In genomic region chr4:94826206-94826605, GRCh38 we compare ENCODE assay signal across 20 cellular contexts.
A peak's percentile ranks its signal among the peaks of the same experiment; 100 is the strongest.
DNase-seq lines count a peak whose midpoint lies in the region; ATAC-seq, FAIRE-seq and TF ChIP-seq lines count a peak whose summit lies in the region.
"Had no signal": no experiment of that assay in that cellular context is flagged by ENCODE, and none has a peak within 500 bp of the region (broad histone marks: within the 10 kb centered on the region; RNA-seq: fewer than 3 reads in every experiment).

No MANE protein-coding gene starts in this region.

- no peak overlapping the region for H3K4me3 ChIP-seq in SK-N-SH (ENCODE audit: low read depth in 2 of 2, low read length in 1 of 2)
- H3K4me3 ChIP-seq in endothelial cell of umbilical vein (replicated peaks in 1 of 3; ENCODE audit: insufficient read depth in 1 of 3, low read depth in 1 of 3, low read length in 3 of 3), result no peak overlapping the region
- H3K4me3 ChIP-seq: prostate gland, thyroid gland had no signal

- dilution Hi-C loops in endothelial cell of umbilical vein (cut with MboI; ENCODE audit: extremely low pct_ligation_motif_present, low sequenced_read_pairs), result no loop called here

- BruUV-seq in endothelial cell of umbilical vein (replicated peaks; lab: Mats Ljungman, UMichigan), result no TSS peak

- H3K4me1 Mint-ChIP-seq in stimulated activated naive CD8-positive, alpha-beta T cell treated with anti-CD3 and anti-CD28 coated beads, Interleukin-15, amount 100 ng/mL, for 72 hours, result no peaks in the 10 kb centered on the region
- no peaks in the 10 kb centered on the region for H3K4me1 Mint-ChIP-seq in activated naive CD4-positive, alpha-beta T cell treated with anti-CD3 and anti-CD28 coated beads for 36 hours (ENCODE audit: low read depth)
- H3K4me1 Mint-ChIP-seq: activated CD4-positive, alpha-beta memory T cell treated with anti-CD3 and anti-CD28 coated beads, Interleukin-2, amount 10 ng/mL, durations not matched to agents 7 days and 5 days; central memory CD8-positive, alpha-beta T cell; stimulated activated naive B cell treated with anti-CD40 and anti-IgM and Interleukin-4, amounts not matched to agents 10 μg/mL and 1 μg/mL and 100 μg/mL, for 72 hours had no signal

- H3K4me1 ChIP-seq in SK-N-SH (ENCODE audit: control insufficient read depth in 1 of 2, insufficient read depth in 2 of 2, low read depth in 1 of 2, low read length in 1 of 2), result peaks cover 0 to 3% of the 10 kb centered on the region in 2 experiments; a peak in 3 of 4 replicates
- H3K4me1 ChIP-seq in endothelial cell of umbilical vein (ENCODE audit: control insufficient read depth, extremely low read depth, insufficient read depth, low read length), result peaks cover 23% of the 10 kb centered on the region
- H3K4me1 ChIP-seq: prostate gland, thyroid gland had no signal

- peak; percentile 83 for FAIRE-seq in endothelial cell of umbilical vein (lab: Jason Lieb, UNC)

- H3K27me3 Mint-ChIP-seq in stimulated activated naive CD8-positive, alpha-beta T cell treated with anti-CD3 and anti-CD28 coated beads, Interleukin-15, amount 100 ng/mL, for 72 hours, result no peaks in the 10 kb centered on the region
- peaks cover 17% of the 10 kb centered on the region for H3K27me3 Mint-ChIP-seq in activated naive CD4-positive, alpha-beta T cell treated with anti-CD3 and anti-CD28 coated beads for 36 hours (ENCODE audit: low read depth)
- H3K27me3 Mint-ChIP-seq: CD4-positive, CD25-positive, alpha-beta regulatory T cell; central memory CD8-positive, alpha-beta T cell; stimulated activated naive B cell treated with anti-CD40 and anti-IgM and Interleukin-4, amounts not matched to agents 10 μg/mL and 1 μg/mL and 100 μg/mL, for 72 hours had no signal

- H3K27me3 ChIP-seq in SK-N-SH (ENCODE audit: insufficient read depth), result peaks cover 6% of the 10 kb centered on the region; the same call in 1 of the 2 replicates
- H3K27me3 ChIP-seq in endothelial cell of umbilical vein (ENCODE audit: control insufficient read depth in 2 of 2, insufficient read depth in 2 of 2, low read length in 2 of 2), result no peaks in the 10 kb centered on the region
- H3K27me3 ChIP-seq: thyroid gland had no signal

- TF ChIP-seq RAD21 in SK-N-SH (IDR thresholded peaks at IDR 0.05; ENCODE audit: low read length), result no peak

- ATAC-seq in SK-N-SH treated with all-trans-retinoic acid at 6 μM for 48 hours, result no peak
- ATAC-seq in sciatic nerve, result peak; percentile 47
- ATAC-seq in stimulated activated naive CD8-positive, alpha-beta T cell treated with anti-CD3 and anti-CD28 coated beads, Interleukin-15, amount 100 ng/mL, for 72 hours, result no peak
- ATAC-seq: natural killer cell treated with Interleukin-12 subunit alpha and Interleukin-12 subunit beta and Interleukin-15 and Interleukin-18, amount 100 ng/mL, for 72 hours; stimulated activated naive B cell treated with anti-CD40 and anti-IgM and Interleukin-4, amounts not matched to agents 10 μg/mL and 1 μg/mL and 100 μg/mL, for 72 hours had no signal

- intact Hi-C loops in endothelial cell of umbilical vein (cut with micrococcal nuclease), result loop anchor here (2.0 kb wide), 1 partner anchor 67 kb away; no protein-coding TSS in a partner anchor
- intact Hi-C loops in sciatic nerve (cut with DNase I), result no loop called here
- intact Hi-C loops in activated naive CD4-positive, alpha-beta T cell treated with anti-CD3 and anti-CD28 coated beads for 36 hours (cut with micrococcal nuclease), result no loop called here

- peak overlapping the region in 1 of 2 experiments; percentile 55; a peak in 1 of 4 replicates for H3K27ac ChIP-seq in SK-N-SH (ENCODE audit: low read depth in 2 of 2, low read length in 1 of 2)
- no peak overlapping the region for H3K27ac ChIP-seq in endothelial cell of umbilical vein (ENCODE audit: insufficient read depth, low read depth, low read length)
- H3K27ac ChIP-seq: prostate gland, thyroid gland had no signal

- 73% methylated on average over 5 of the region's 5 CpGs for WGBS in SK-N-SH (ENCODE audit: low lambda C conversion rate)

- POLR2A ChIA-PET in SK-N-SH (lab: Yijun Ruan, JAX) (interaction anchor here (0.6 kb wide), 1 partner anchor 114 kb away, joined by 3 read pairs; no protein-coding TSS in a partner anchor), endothelial cell of umbilical vein (lab: Charles Lee) (no interaction called here)

- no peaks in the 10 kb centered on the region for H3K9me2 ChIP-seq in SK-N-SH

- no peaks in the 10 kb centered on the region for H3K9me3 Mint-ChIP-seq in stimulated activated naive CD8-positive, alpha-beta T cell treated with anti-CD3 and anti-CD28 coated beads, Interleukin-15, amount 100 ng/mL, for 72 hours
- no peaks in the 10 kb centered on the region for H3K9me3 Mint-ChIP-seq in activated naive CD4-positive, alpha-beta T cell treated with anti-CD3 and anti-CD28 coated beads for 36 hours
- H3K9me3 Mint-ChIP-seq: activated CD4-positive, alpha-beta memory T cell treated with anti-CD3 and anti-CD28 coated beads, Interleukin-2, amount 10 ng/mL, durations not matched to agents 7 days and 5 days; central memory CD8-positive, alpha-beta T cell; natural killer cell treated with Interleukin-12 subunit alpha and Interleukin-12 subunit beta and Interleukin-15 and Interleukin-18, amount 100 ng/mL, for 72 hours; stimulated activated naive B cell treated with anti-CD40 and anti-IgM and Interleukin-4, amounts not matched to agents 10 μg/mL and 1 μg/mL and 100 μg/mL, for 72 hours had no signal

- H3K27ac Mint-ChIP-seq in stimulated activated naive CD8-positive, alpha-beta T cell treated with anti-CD3 and anti-CD28 coated beads, Interleukin-15, amount 100 ng/mL, for 72 hours, result no peak overlapping the region
- no peak overlapping the region for H3K27ac Mint-ChIP-seq in activated naive CD4-positive, alpha-beta T cell treated with anti-CD3 and anti-CD28 coated beads for 36 hours
- H3K27ac Mint-ChIP-seq: activated CD4-positive, alpha-beta memory T cell treated with anti-CD3 and anti-CD28 coated beads, Interleukin-2, amount 10 ng/mL, durations not matched to agents 7 days and 5 days; CD4-positive, CD25-positive, alpha-beta regulatory T cell; natural killer cell treated with Interleukin-12 subunit alpha and Interleukin-12 subunit beta and Interleukin-15 and Interleukin-18, amount 100 ng/mL, for 72 hours; stimulated activated naive B cell treated with anti-CD40 and anti-IgM and Interleukin-4, amounts not matched to agents 10 μg/mL and 1 μg/mL and 100 μg/mL, for 72 hours had no signal

- no peak for TF ChIP-seq POLR2A in endothelial cell of umbilical vein (IDR thresholded peaks at IDR 0.05; ENCODE audit: low read depth, low read length)

- H3K36me3 ChIP-seq in SK-N-SH (replicated peaks in 1 of 2; ENCODE audit: control insufficient read depth in 1 of 2, insufficient read depth in 2 of 2, low read length in 1 of 2), result no peaks in the 10 kb centered on the region
- no peaks in the 10 kb centered on the region for H3K36me3 ChIP-seq in endothelial cell of umbilical vein (ENCODE audit: control insufficient read depth in 2 of 2, extremely low read depth in 1 of 2, insufficient read depth in 2 of 2, low read length in 2 of 2)
- H3K36me3 ChIP-seq: prostate gland, thyroid gland had no signal

- no peaks in the 10 kb centered on the region for H3K79me2 ChIP-seq in SK-N-SH (ENCODE audit: insufficient read depth)
- no peaks in the 10 kb centered on the region for H3K79me2 ChIP-seq in endothelial cell of umbilical vein (ENCODE audit: control insufficient read depth, insufficient read depth, low read length)

- no peak for TF ChIP-seq EP300 in SK-N-SH (IDR thresholded peaks at IDR 0.05; ENCODE audit: borderline replicate concordance in 1 of 2, low read depth in 1 of 2, low read length in 1 of 2)

- H3K9ac ChIP-seq in SK-N-SH (no peak overlapping the region), endothelial cell of umbilical vein (replicated peaks; ENCODE audit: extremely low read depth, insufficient read depth, low read length) (no peak overlapping the region)

- H2AFZ ChIP-seq in SK-N-SH (ENCODE audit: low read depth) (no peak overlapping the region), endothelial cell of umbilical vein (ENCODE audit: low read depth, low read length) (peak overlapping the region; percentile 42)

- TF ChIP-seq CTCF in SK-N-SH (IDR thresholded peaks at IDR 0.05), result no peak
- TF ChIP-seq CTCF in endothelial cell of umbilical vein (IDR thresholded peaks at IDR 0.05; ENCODE audit: extremely low read depth in 1 of 2, insufficient read depth in 1 of 2, low read depth in 1 of 2, low read length in 2 of 2), result no peak

- no peak overlapping the region for H3K4me3 Mint-ChIP-seq in stimulated activated naive CD8-positive, alpha-beta T cell treated with anti-CD3 and anti-CD28 coated beads, Interleukin-15, amount 100 ng/mL, for 72 hours
- no peak overlapping the region for H3K4me3 Mint-ChIP-seq in activated naive CD4-positive, alpha-beta T cell treated with anti-CD3 and anti-CD28 coated beads for 36 hours
- H3K4me3 Mint-ChIP-seq: activated CD4-positive, alpha-beta memory T cell treated with anti-CD3 and anti-CD28 coated beads, Interleukin-2, amount 10 ng/mL, durations not matched to agents 7 days and 5 days; CD4-positive, CD25-positive, alpha-beta regulatory T cell; central memory CD8-positive, alpha-beta T cell; natural killer cell treated with Interleukin-12 subunit alpha and Interleukin-12 subunit beta and Interleukin-15 and Interleukin-18, amount 100 ng/mL, for 72 hours; stimulated activated naive B cell treated with anti-CD40 and anti-IgM and Interleukin-4, amounts not matched to agents 10 μg/mL and 1 μg/mL and 100 μg/mL, for 72 hours had no signal

- no peaks in the 10 kb centered on the region for H3K9me1 ChIP-seq in endothelial cell of umbilical vein (replicated peaks; ENCODE audit: control insufficient read depth, extremely low read depth, insufficient read depth, low read length)

- no peaks in the 10 kb centered on the region for H3K36me3 Mint-ChIP-seq in activated naive CD4-positive, alpha-beta T cell treated with anti-CD3 and anti-CD28 coated beads for 36 hours (ENCODE audit: low read depth)
- H3K36me3 Mint-ChIP-seq: CD4-positive, CD25-positive, alpha-beta regulatory T cell; natural killer cell treated with Interleukin-12 subunit alpha and Interleukin-12 subunit beta and Interleukin-15 and Interleukin-18, amount 100 ng/mL, for 72 hours; stimulated activated naive B cell treated with anti-CD40 and anti-IgM and Interleukin-4, amounts not matched to agents 10 μg/mL and 1 μg/mL and 100 μg/mL, for 72 hours had no signal

- H4K20me1 ChIP-seq in SK-N-SH (ENCODE audit: insufficient read depth) (no peaks in the 10 kb centered on the region), endothelial cell of umbilical vein (replicated peaks; ENCODE audit: control insufficient read depth, extremely low read depth, insufficient read depth, low read length) (no peaks in the 10 kb centered on the region)

- DNase-seq in SK-N-SH (no peak), NCI-H748 (lab: John Stamatoyannopoulos, UW; ENCODE audit: unreplicated experiment) (peak; percentile 26), endothelial cell of umbilical vein (ENCODE audit: low read depth, low spot score) (peak; percentile 64), sciatic nerve (ENCODE audit: low spot score) (no peak), iPS-NIHi11 (ENCODE audit: low spot score) (no peak)
- no peak for DNase-seq in stimulated activated naive CD8-positive, alpha-beta T cell treated with anti-CD3 and anti-CD28 coated beads, Interleukin-15, amount 100 ng/mL, for 72 hours
- DNase-seq in activated naive CD4-positive, alpha-beta T cell treated with anti-CD3 and anti-CD28 coated beads for 36 hours, result no peak
- DNase-seq: activated CD4-positive, alpha-beta memory T cell treated with anti-CD3 and anti-CD28 coated beads, Interleukin-2, amount 10 ng/mL, durations not matched to agents 7 days and 5 days; activated CD4-positive, CD25-positive, alpha-beta regulatory T cell; activated naive CD4-positive, alpha-beta T cell; activated T-cell treated with anti-CD3 and anti-CD28 coated beads, Interleukin-2, amount 50 U/mL, for 1 hour; CD4-positive, CD25-positive, alpha-beta regulatory T cell; effector memory CD4-positive, alpha-beta T cell; stimulated activated CD4-positive, alpha-beta T cell treated with anti-CD3 and anti-CD28 coated beads, Interleukin-2, amount 100 ng/mL, for 24 hours; stimulated activated naive B cell treated with anti-CD40 and anti-IgM and Interleukin-4, amounts not matched to agents 10 μg/mL and 1 μg/mL and 100 μg/mL, for 72 hours; thyroid gland had no signal

- H3K9me3 ChIP-seq in SK-N-SH (no peaks in the 10 kb centered on the region), endothelial cell of umbilical vein (replicated peaks; ENCODE audit: control insufficient read depth, insufficient read depth, low read length) (no peaks in the 10 kb centered on the region)
- H3K9me3 ChIP-seq: prostate gland, thyroid gland had no signal

- CTCF ChIA-PET in SK-N-SH (lab: Yijun Ruan, JAX), result no interaction called here
- CTCF ChIA-PET in endothelial cell of umbilical vein (lab: Charles Lee), result no interaction called here
- CTCF ChIA-PET in activated naive CD4-positive, alpha-beta T cell treated with anti-CD3 and anti-CD28 coated beads for 36 hours (lab: Charles Lee), result no interaction called here

- H3K4me2 ChIP-seq in SK-N-SH (no peak overlapping the region), endothelial cell of umbilical vein (ENCODE audit: insufficient read depth, low read length) (peak overlapping the region; percentile 26)

- peaks cover 10% of the 10 kb centered on the region for H3F3A ChIP-seq in SK-N-SH (replicated peaks; ENCODE audit: insufficient read depth)

Comparison
In these comparisons a context has a peak if more than half of its experiments do, and no peak if none do; other contexts are left out.
1. DNase-seq: peak in NCI-H748 (single experiment) and endothelial cell of umbilical vein (single experiment); none in SK-N-SH (single experiment), sciatic nerve (single experiment), stimulated activated naive CD8-positive, alpha-beta T cell treated with anti-CD3 and anti-CD28 coated beads, Interleukin-15, amount 100 ng/mL, for 72 hours (0 of 2), iPS-NIHi11 (single experiment) and activated naive CD4-positive, alpha-beta T cell treated with anti-CD3 and anti-CD28 coated beads for 36 hours (single experiment).